8 cellular contexts compared by ENCODE assay signal in the genomic region with DNA sequence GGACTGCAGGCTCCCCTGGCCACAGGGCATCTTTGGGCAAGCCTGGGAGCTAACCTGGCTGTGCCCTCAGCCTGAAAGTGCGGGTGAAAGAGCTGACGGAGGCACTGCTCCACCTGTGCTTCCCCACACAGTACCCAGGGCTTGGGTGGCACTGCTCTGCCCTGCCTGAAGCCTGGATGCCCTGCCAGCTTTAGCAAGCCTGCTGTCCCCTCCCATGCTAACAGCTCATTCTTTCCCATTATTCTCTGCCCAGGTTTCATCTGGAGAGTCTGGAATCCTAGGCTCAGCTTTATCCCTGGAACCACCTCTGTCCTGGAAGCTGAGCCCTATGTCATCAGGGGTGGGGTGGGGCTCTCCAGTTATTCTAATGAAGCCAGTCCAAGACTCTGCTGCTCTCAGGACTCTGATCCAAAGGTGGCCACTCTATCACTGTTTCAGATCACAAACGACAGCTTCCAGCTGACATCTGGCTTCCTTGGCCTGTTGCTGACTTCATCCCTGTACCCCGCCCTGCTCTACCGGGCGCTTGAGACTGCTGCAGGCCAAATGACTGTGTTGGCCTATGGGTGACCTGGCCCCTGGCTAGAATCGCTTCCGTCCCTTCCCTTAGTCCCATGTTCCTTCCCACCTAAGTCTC. TPM values are rescaled to one million over a fixed set of nuclear protein-coding genes. Genes with fewer than 3 reads are reported as not detected.
DNase-seq lines count a peak whose midpoint lies in the region; ATAC-seq and TF ChIP-seq lines count a peak whose summit lies in the region.

No MANE protein-coding gene starts in this region.

- no peak overlapping the region for H3K4me3 Mint-ChIP-seq in CD8-positive, alpha-beta T cell

- intact Hi-C loops in CD8-positive, alpha-beta T cell (cut with DNase I, micrococcal nuclease), result no loop called here

- H3K36me3 Mint-ChIP-seq in CD8-positive, alpha-beta T cell, result peaks cover 69% of the 10 kb centered on the region

- H3K4me1 ChIP-seq in CD8-positive, alpha-beta T cell (ENCODE audit: insufficient read depth, low read length), result peaks cover 21% of the 10 kb centered on the region
- H3K4me1 ChIP-seq in SJCRH30 (peaks cover 40% of the 10 kb centered on the region), parathyroid adenoma (peaks cover 17% of the 10 kb centered on the region)

- H3K27me3 ChIP-seq in CD8-positive, alpha-beta T cell (ENCODE audit: insufficient read depth, low read length), result no peaks in the 10 kb centered on the region
- H3K27me3 ChIP-seq in SJCRH30, result no peaks in the 10 kb centered on the region
- H3K27me3 ChIP-seq in parathyroid adenoma (ENCODE audit: control insufficient read depth, insufficient read depth, low read length), result no peaks in the 10 kb centered on the region

- H3K27ac ChIP-seq in CD8-positive, alpha-beta T cell (ENCODE audit: low read depth, low read length), result no peak overlapping the region
- H3K27ac ChIP-seq in SJCRH30 (peak overlapping the region; percentile 89; the same call in 1 of the 2 replicates), parathyroid adenoma (peak overlapping the region; percentile 75)

- H3K9me3 Mint-ChIP-seq in CD8-positive, alpha-beta T cell, result no peaks in the 10 kb centered on the region

- POLR2A ChIA-PET in CD8-positive, alpha-beta T cell (lab: Charles Lee), result no interaction called here

- H3K79me2 ChIP-seq in parathyroid adenoma, result no peaks in the 10 kb centered on the region

- ATAC-seq in CD8-positive, alpha-beta T cell, result no peak
- ATAC-seq in GM19324 (IDR thresholded peaks at IDR 0.05; ENCODE audit: low FRiP score, unreplicated experiment) (no peak), GM21529 (IDR thresholded peaks at IDR 0.05; ENCODE audit: unreplicated experiment) (no peak)

- CTCF ChIA-PET in CD8-positive, alpha-beta T cell (lab: Charles Lee), result interaction anchor here (1.3 to 1.8 kb wide), 3 partner anchors 11 to 161 kb away, joined by 3 to 7 read pairs (median 4); partner anchors contain the start of gene HIC1

- no peak overlapping the region for H3K4me3 ChIP-seq in CD8-positive, alpha-beta T cell (ENCODE audit: low read depth, low read length)
- H3K4me3 ChIP-seq in SJCRH30 (no peak overlapping the region), fibroblast of pulmonary artery (replicated peaks; ENCODE audit: low read depth, low read length) (no peak overlapping the region), parathyroid adenoma (ENCODE audit: low read depth, low read length) (no peak overlapping the region)

- H3K9me3 ChIP-seq in CD8-positive, alpha-beta T cell (ENCODE audit: low read length), result no peaks in the 10 kb centered on the region
- H3K9me3 ChIP-seq in SJCRH30 (replicated peaks), result no peaks in the 10 kb centered on the region
- H3K9me3 ChIP-seq in parathyroid adenoma (ENCODE audit: control insufficient read depth, low read length), result no peaks in the 10 kb centered on the region

- peaks cover 38% of the 10 kb centered on the region for H3K4me1 Mint-ChIP-seq in CD8-positive, alpha-beta T cell (ENCODE audit: low read depth)

- no peaks in the 10 kb centered on the region for H3K27me3 Mint-ChIP-seq in CD8-positive, alpha-beta T cell (ENCODE audit: low read depth)

- H3K27ac Mint-ChIP-seq in CD8-positive, alpha-beta T cell, result peak overlapping the region; percentile 32

- H3K4me2 ChIP-seq in parathyroid adenoma (ENCODE audit: low read length), result no peak overlapping the region

- no peak overlapping the region for H2AFZ ChIP-seq in parathyroid adenoma

- DNase-seq in CD8-positive, alpha-beta T cell, result no peak
- DNase-seq in SJCRH30, result peak in 1 of 2 experiments; percentile 12
- DNase-seq in fibroblast of pulmonary artery (ENCODE audit: low read depth), result peak; percentile 45
- DNase-seq in activated CD4-positive, CD25-positive, alpha-beta regulatory T cell treated with anti-CD3 and anti-CD28 coated beads, Interleukin-2, amount 50 U/mL, for 72 hours, result no peak
- no peak for DNase-seq in GM10266 (ENCODE audit: extremely low spot score)

- no peak for TF ChIP-seq CTCF in CD8-positive, alpha-beta T cell (IDR thresholded peaks at IDR 0.05)
- no peak for TF ChIP-seq CTCF in fibroblast of pulmonary artery (IDR thresholded peaks at IDR 0.05; ENCODE audit: low read length, missing control alignments)
- no peak for TF ChIP-seq CTCF in parathyroid adenoma (IDR thresholded peaks at IDR 0.05)
- no peak for TF ChIP-seq CTCF in GM10266 (IDR thresholded peaks at IDR 0.05; ENCODE audit: control insufficient read depth, insufficient read depth, low read depth, missing control alignments)

- H3K36me3 ChIP-seq in CD8-positive, alpha-beta T cell (ENCODE audit: insufficient read depth, low read length), result peaks cover 23% of the 10 kb centered on the region
- H3K36me3 ChIP-seq in SJCRH30 (no peaks in the 10 kb centered on the region; the same call in 1 of the 2 replicates), parathyroid adenoma (ENCODE audit: control insufficient read depth, insufficient read depth, low read length) (no peaks in the 10 kb centered on the region)

- no peak overlapping the region for H3K9ac ChIP-seq in parathyroid adenoma

RNA-seq across cellular contexts. Expression of gene HIC1, which starts 29.3 kb away (rescaled TPM):
- total RNA-seq in CD8-positive, alpha-beta T cell, result 10 to 100 TPM; 12.1 to 13.0 TPM
- total RNA-seq in SJCRH30 (2014; rRNA removed; shearing (Covaris generic)), result 0.13 and 0.18 TPM in 2 replicates

RNA-seq across cellular contexts. Expression of gene OVCA2, which starts 42.4 kb away (rescaled TPM):
- 10 to 100 TPM; 38.7 to 48.2 TPM for total RNA-seq in CD8-positive, alpha-beta T cell
- 14.1 and 17.2 TPM in 2 replicates for total RNA-seq in SJCRH30 (2014; rRNA removed; shearing (Covaris generic))

RNA-seq across cellular contexts. Expression of gene DPH1, which starts 54.3 kb away (rescaled TPM):
- 100 to 1,000 TPM; 128 to 149 TPM for total RNA-seq in CD8-positive, alpha-beta T cell
- total RNA-seq in SJCRH30 (2014; rRNA removed; shearing (Covaris generic)), result 14.4 and 14.6 TPM in 2 replicates

RNA-seq across cellular contexts. Expression of gene RTN4RL1, which starts 59.1 kb away (rescaled TPM):
- not detected for total RNA-seq in CD8-positive, alpha-beta T cell
- total RNA-seq in SJCRH30 (2014; rRNA removed; shearing (Covaris generic)), result 0.61 and 0.83 TPM in 2 replicates

Comparison
In these comparisons a context has a peak if more than half of its experiments do, and no peak if none do; other contexts are left out.
1. RNA of gene HIC1, which starts 29.3 kb away (total RNA-seq): 12.1 to 13.0 TPM in CD8-positive, alpha-beta T cell; 0.13 to 0.18 TPM in SJCRH30; every median in the first group is over 10 times any median in the second.